ENCODE assay signal across 9 cellular contexts in genomic region chr20:8094415-8094818, GRCh38. TPM values are rescaled to one million over a fixed set of nuclear protein-coding genes. Genes with fewer than 3 reads are reported as not detected.
DNase-seq lines count a peak whose midpoint lies in the region; ATAC-seq and TF ChIP-seq lines count a peak whose summit lies in the region.
"Had no signal": no experiment of that assay in that cellular context is flagged by ENCODE, and none has a peak within 500 bp of the region (broad histone marks: within the 10 kb centered on the region; RNA-seq: fewer than 3 reads in every experiment).

No MANE protein-coding gene starts in this region.

- H3K79me2 ChIP-seq in smooth muscle cell (ENCODE audit: low read depth) = no peaks in the 10 kb centered on the region

- ATAC-seq in SK-N-SH treated with all-trans-retinoic acid at 6 μM for 48 hours = peak; percentile 32; the same call in 2 of the 3 replicates
- ATAC-seq in left cardiac atrium = peak; percentile 54 to 84
- ATAC-seq in GM21447 (IDR thresholded peaks at IDR 0.05; ENCODE audit: unreplicated experiment) = no peak
- no peak for ATAC-seq in activated naive CD4-positive, alpha-beta T cell treated with anti-CD3 and anti-CD28 coated beads, Interleukin-2, amount 50 U/mL, for 72 hours

- H4K20me1 ChIP-seq in smooth muscle cell (ENCODE audit: low read depth) = no peaks in the 10 kb centered on the region

- no peaks in the 10 kb centered on the region for H3K36me3 Mint-ChIP-seq in activated naive CD4-positive, alpha-beta T cell treated with anti-CD3 and anti-CD28 coated beads, Interleukin-2, amount 50 U/mL, for 72 hours

- H3K4me2 ChIP-seq in smooth muscle cell = no peak overlapping the region

- 22% methylated on average over 1 of the region's 1 CpG for WGBS in smooth muscle cell (ENCODE audit: low lambda C conversion rate)

- H3K4me1 ChIP-seq in smooth muscle cell (ENCODE audit: low read depth) = peaks cover 6% of the 10 kb centered on the region

- no peak for TF ChIP-seq CTCF in smooth muscle cell (IDR thresholded peaks at IDR 0.05; ENCODE audit: borderline replicate concordance, insufficient read depth, poor library complexity, severe bottlenecking)

- no peaks in the 10 kb centered on the region for H3K36me3 ChIP-seq in smooth muscle cell (ENCODE audit: low read depth)

- no peaks in the 10 kb centered on the region for H3K9me3 ChIP-seq in smooth muscle cell (replicated peaks; ENCODE audit: low read depth)

- intact Hi-C loops in left cardiac atrium (cut with DNase I) = no loop called here

- DNase-seq in GM04504 (ENCODE audit: low read depth) = peak; percentile 35
- peak; percentile 75 for DNase-seq in left cardiac atrium
- peak; percentile 17 for DNase-seq in putamen (ENCODE audit: low spot score)
- DNase-seq in NCI-H524 treated with DMSO at 0.1 percent for 48 hours (lab: John Stamatoyannopoulos, UW) = no peak
- no peak for DNase-seq in activated naive CD4-positive, alpha-beta T cell treated with anti-CD3 and anti-CD28 coated beads, Interleukin-2, amount 50 U/mL, for 72 hours (ENCODE audit: low spot score in 2 of 2)
- no peak for DNase-seq in smooth muscle cell (lab: John Stamatoyannopoulos, UW; ENCODE audit: unreplicated experiment)

- H2AFZ ChIP-seq in smooth muscle cell (ENCODE audit: low read depth) = no peak overlapping the region

- H3K4me3 ChIP-seq in smooth muscle cell = no peak overlapping the region

- no peak overlapping the region for H3K9ac ChIP-seq in smooth muscle cell (ENCODE audit: low read depth)

- no peak overlapping the region for H3K27ac Mint-ChIP-seq in activated naive CD4-positive, alpha-beta T cell treated with anti-CD3 and anti-CD28 coated beads, Interleukin-2, amount 50 U/mL, for 72 hours

- no peaks in the 10 kb centered on the region for H3F3A ChIP-seq in smooth muscle cell (ENCODE audit: low read depth)

- no peak overlapping the region for H3K27ac ChIP-seq in smooth muscle cell (ENCODE audit: low read depth)

- no peaks in the 10 kb centered on the region for H3K27me3 ChIP-seq in smooth muscle cell (ENCODE audit: low read depth)

- no peaks in the 10 kb centered on the region for H3K9me3 Mint-ChIP-seq in activated naive CD4-positive, alpha-beta T cell treated with anti-CD3 and anti-CD28 coated beads, Interleukin-2, amount 50 U/mL, for 72 hours
- H3K9me3 Mint-ChIP-seq: neural crest cell had no signal

TF ChIP-seq in SK-N-SH treated with all-trans-retinoic acid at 6 μM for 48 hours, 23 proteins besides CTCF, POLR2A, EP300 and RAD21:
- TF ChIP-seq RARB (CRISPR knock-in tag; IDR thresholded peaks at IDR 0.05) (no peak), CREB5 (CRISPR knock-in tag; IDR thresholded peaks at IDR 0.05; ENCODE audit: low read depth) (no peak), ISL1 (CRISPR knock-in tag; IDR thresholded peaks at IDR 0.05) (no peak), TOX (CRISPR knock-in tag; IDR thresholded peaks at IDR 0.05; ENCODE audit: borderline replicate concordance) (no peak), CSRNP3 (CRISPR knock-in tag; IDR thresholded peaks at IDR 0.05) (no peak), ARNTL (CRISPR knock-in tag; IDR thresholded peaks at IDR 0.05; ENCODE audit: borderline replicate concordance, low read depth) (no peak), PATZ1 (CRISPR knock-in tag; IDR thresholded peaks at IDR 0.05; ENCODE audit: borderline replicate concordance) (no peak), BACH2 (CRISPR knock-in tag; IDR thresholded peaks at IDR 0.05; ENCODE audit: borderline replicate concordance) (no peak), TCF4 (CRISPR knock-in tag; IDR thresholded peaks at IDR 0.05; ENCODE audit: borderline replicate concordance) (no peak), ESRRG (CRISPR knock-in tag; IDR thresholded peaks at IDR 0.05) (no peak), POU6F1 (CRISPR knock-in tag; IDR thresholded peaks at IDR 0.05; ENCODE audit: borderline replicate concordance, low read depth) (no peak), ZFP30 (CRISPR knock-in tag; IDR thresholded peaks at IDR 0.05) (no peak), SNAI2 (CRISPR knock-in tag; IDR thresholded peaks at IDR 0.05) (no peak), ZNF565 (CRISPR knock-in tag; conservative IDR thresholded peaks at IDR 0.05; ENCODE audit: low read depth) (no peak), PPARA (CRISPR knock-in tag; IDR thresholded peaks at IDR 0.05; ENCODE audit: borderline replicate concordance) (no peak), CSDC2 (CRISPR knock-in tag; IDR thresholded peaks at IDR 0.05) (no peak)

RNA-seq across cellular contexts. Expression of gene PLCB1, which starts 37.6 kb away (rescaled TPM):
- 10 to 100 TPM; 25.9 to 27.1 TPM for total RNA-seq in left cardiac atrium
- total RNA-seq in activated naive CD4-positive, alpha-beta T cell treated with anti-CD3 and anti-CD28 coated beads, Interleukin-2, amount 50 U/mL, for 72 hours = 1 to 10 TPM in 1 of 2 donors, under 1 TPM in 1; 0.56 to 2.1 TPM
- total RNA-seq in smooth muscle cell = 17.9 and 25.3 TPM in 2 replicates
- polyA plus RNA-seq in smooth muscle cell = 4.7 and 5.9 TPM in 2 replicates

Comparison
In these comparisons a context has a peak if more than half of its experiments do, and no peak if none do; other contexts are left out.
1. DNase-seq: peak in GM04504 (single experiment), left cardiac atrium (single experiment) and putamen (single experiment); none in NCI-H524 treated with DMSO at 0.1 percent for 48 hours (single experiment), activated naive CD4-positive, alpha-beta T cell treated with anti-CD3 and anti-CD28 coated beads, Interleukin-2, amount 50 U/mL, for 72 hours (0 of 2) and smooth muscle cell (single experiment).
2. ATAC-seq: peak in SK-N-SH treated with all-trans-retinoic acid at 6 μM for 48 hours (single experiment) and left cardiac atrium (2 of 2); none in GM21447 (single experiment) and activated naive CD4-positive, alpha-beta T cell treated with anti-CD3 and anti-CD28 coated beads, Interleukin-2, amount 50 U/mL, for 72 hours (0 of 2).